8 cellular contexts compared by ENCODE assay signal in genomic region chr6:37171970-37172812, GRCh38. TPM values are rescaled to one million over a fixed set of nuclear protein-coding genes. Genes with fewer than 3 reads are reported as not detected.
A peak's percentile ranks its signal among the peaks of the same experiment; 100 is the strongest.
DNase-seq lines count a peak whose midpoint lies in the region; ATAC-seq and TF ChIP-seq lines count a peak whose summit lies in the region.

No MANE protein-coding gene starts in this region.

- peak overlapping the region; percentile 91 for H3K4me2 ChIP-seq in PC-9

- H3K36me3 ChIP-seq in KOPT-K1 (ENCODE audit: insufficient read depth, low read length), result peaks cover 61% of the 10 kb centered on the region
- peaks cover 43% of the 10 kb centered on the region for H3K36me3 ChIP-seq in PC-9 (ENCODE audit: low read depth)

- H4K20me1 ChIP-seq in PC-9 (ENCODE audit: insufficient read depth), result peaks cover 31% of the 10 kb centered on the region

- DNase-seq in PC-9 (peak; percentile 92 to 97), erythroblast (lab: John Stamatoyannopoulos, UW) (peak; percentile 92 to 96), mucosa of gallbladder (ENCODE audit: low spot score) (peak; percentile 95)
- DNase-seq in activated T-cell treated with anti-CD3 and anti-CD28 coated beads, Interleukin-2, amount 50 U/mL, for 1 hour, result peak; percentile 92
- peak; percentile 71 to 79 for DNase-seq in stimulated activated CD8-positive, alpha-beta memory T cell treated with anti-CD3 and anti-CD28 coated beads, Interleukin-2, amount 100 ng/mL, for 48 hours (ENCODE audit: low read depth in 2 of 2)

- ATAC-seq in GM19035 (IDR thresholded peaks at IDR 0.05; ENCODE audit: unreplicated experiment), result no peak

- peak overlapping the region; percentile 96 for H3K4me3 ChIP-seq in GM08714 (ENCODE audit: low read length)
- peak overlapping the region; percentile 64 for H3K4me3 ChIP-seq in PC-9

- peaks cover 40% of the 10 kb centered on the region for H3K79me2 ChIP-seq in PC-9 (ENCODE audit: low read depth)

- TF ChIP-seq POLR2A in erythroblast (IDR thresholded peaks at IDR 0.05; ENCODE audit: low read length), result peak; percentile 87

- H3K9me3 ChIP-seq in KOPT-K1 (ENCODE audit: insufficient read depth, low read length, poor library complexity, severe bottlenecking), result no peaks in the 10 kb centered on the region
- no peaks in the 10 kb centered on the region for H3K9me3 ChIP-seq in PC-9 (ENCODE audit: insufficient read depth, low read depth)

- POLR2A ChIA-PET in PC-9 (lab: Charles Lee; ENCODE audit: unreplicated experiment), result interaction anchor here (0.6 to 2.3 kb wide), 4 partner anchors 31 to 101 kb away, joined by 5 to 8 read pairs (median 6); no protein-coding TSS in a partner anchor

- H3F3A ChIP-seq in PC-9 (ENCODE audit: insufficient read depth, low read depth), result peaks cover 75% of the 10 kb centered on the region

- peak; percentile 94 for TF ChIP-seq CTCF in PC-9 (conservative IDR thresholded peaks at IDR 0.05)

- H3K27ac ChIP-seq in KOPT-K1 (ENCODE audit: low read depth, low read length, poor library complexity, severe bottlenecking) (peak overlapping the region; percentile 95), PC-9 (peak overlapping the region; percentile 89)

- peaks cover 33% of the 10 kb centered on the region for H3K4me1 ChIP-seq in PC-9 (replicated peaks; ENCODE audit: insufficient read depth)

- no peak overlapping the region for H2AFZ ChIP-seq in PC-9

- intact Hi-C loops in PC-9 (cut with micrococcal nuclease; ENCODE audit: unreplicated experiment), result loop anchor here (1.0 kb wide), 8 partner anchors 38 to 154 kb away; no protein-coding TSS in a partner anchor

- BruUV-seq in PC-9 (replicated peaks; lab: Mats Ljungman, UMichigan), result no TSS peak

- no peaks in the 10 kb centered on the region for H3K9me2 ChIP-seq in PC-9 (ENCODE audit: insufficient read depth)

- H3K27me3 ChIP-seq in PC-9 (ENCODE audit: insufficient read depth, low read depth), result no peaks in the 10 kb centered on the region

- CTCF ChIA-PET in PC-9 (lab: Charles Lee), result interaction anchor here (0.6 to 1.7 kb wide), 10 partner anchors 27 to 186 kb away, joined by 4 to 10 read pairs (median 6); partner anchors contain the start of gene MTCH1

RNA-seq across cellular contexts. Expression of gene PIM1, which starts 2.2 kb away (rescaled TPM):
- total RNA-seq in PC-9 (2021) (51.0 and 60.3 TPM in 2 replicates), mucosa of gallbladder (21.8 TPM)
